In the genomic region with DNA sequence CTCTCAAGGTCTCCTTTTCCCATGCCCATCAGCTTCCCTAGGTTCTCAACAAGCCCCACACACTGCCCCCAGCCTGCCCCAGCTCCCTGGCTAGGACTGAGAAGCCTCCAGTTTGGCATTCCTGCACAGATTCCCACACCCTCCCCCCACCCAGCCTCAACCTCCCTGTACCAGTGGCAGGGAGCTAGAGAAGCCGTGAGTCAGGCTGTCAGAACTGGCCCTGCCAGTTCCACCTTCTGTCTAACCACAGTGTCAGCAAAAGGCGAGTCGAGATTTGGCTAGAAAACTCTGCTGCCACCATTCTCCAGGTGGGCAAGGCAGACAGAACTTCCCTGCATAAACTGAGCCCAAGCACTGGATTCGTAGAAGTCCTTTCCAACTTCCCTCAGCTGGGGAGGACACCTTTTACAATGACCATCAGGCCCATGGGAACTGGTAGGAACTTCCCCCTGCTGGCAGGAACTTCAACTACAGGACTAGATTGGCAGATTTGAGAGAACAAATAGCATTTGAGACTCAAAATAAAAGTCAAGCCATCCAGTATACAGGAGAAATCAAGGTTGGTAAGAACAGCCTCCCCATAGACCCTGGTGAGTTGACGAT, we compare ENCODE assay signal across 8 cellular contexts. TPM values are rescaled to one million over a fixed set of nuclear protein-coding genes. Genes with fewer than 3 reads are reported as not detected.
DNase-seq lines count a peak whose midpoint lies in the region; ATAC-seq, FAIRE-seq and TF ChIP-seq lines count a peak whose summit lies in the region.

No MANE protein-coding gene starts in this region.

- no peak for ATAC-seq in GM19324 (IDR thresholded peaks at IDR 0.05; ENCODE audit: low FRiP score, unreplicated experiment)
- no peak for ATAC-seq in GM21360 (IDR thresholded peaks at IDR 0.05; ENCODE audit: unreplicated experiment)

- WGBS in esophagus, 2 donors: 40 to 51% methylated on average over 5 of the region's 5 CpGs

- no peaks in the 10 kb centered on the region for H3K36me3 Mint-ChIP-seq in neural crest cell (ENCODE audit: low read depth)

- no peak overlapping the region for H3K27ac ChIP-seq in PC-9
- H3K27ac ChIP-seq in esophagus (ENCODE audit: low read depth in 2 of 2, low read length in 1 of 2): peak overlapping the region; percentile 80 to 95

- H3K4me3 ChIP-seq in PC-9: no peak overlapping the region
- H3K4me3 ChIP-seq in esophagus (ENCODE audit: low read depth in 1 of 2, low read length in 2 of 2): no peak overlapping the region

- H3K36me3 ChIP-seq in PC-9 (ENCODE audit: low read depth): no peaks in the 10 kb centered on the region
- no peaks in the 10 kb centered on the region for H3K36me3 ChIP-seq in esophagus (ENCODE audit: control insufficient read depth in 2 of 2, insufficient read depth in 2 of 2, low read length in 1 of 2)

- CTCF ChIA-PET in PC-9 (lab: Charles Lee): interaction anchor here (0.6 to 4.1 kb wide), 9 partner anchors 29 to 963 kb away, joined by 3 to 18 read pairs (median 4); no protein-coding TSS in a partner anchor

- no peaks in the 10 kb centered on the region for H3K79me2 ChIP-seq in PC-9 (ENCODE audit: low read depth)

- H3F3A ChIP-seq in PC-9 (ENCODE audit: insufficient read depth, low read depth): no peaks in the 10 kb centered on the region

- no peak for FAIRE-seq in GM18507 (lab: Jason Lieb, UNC)

- intact Hi-C loops in PC-9 (cut with micrococcal nuclease; ENCODE audit: unreplicated experiment): loop anchor here (1.0 to 5.0 kb wide), 3 partner anchors 34 to 92 kb away; no protein-coding TSS in a partner anchor

- no peak overlapping the region for H3K4me3 Mint-ChIP-seq in neural crest cell

- H3K9me3 ChIP-seq in PC-9 (ENCODE audit: insufficient read depth, low read depth) (0 out of 2 replicates have a peak, but pooled peaks cover 7% of the 10 kb centered on the region), esophagus (ENCODE audit: control insufficient read depth in 2 of 2, insufficient read depth in 1 of 2, low read depth in 1 of 2, low read length in 1 of 2) (no peaks in the 10 kb centered on the region)

- no peaks in the 10 kb centered on the region for H4K20me1 ChIP-seq in PC-9 (ENCODE audit: insufficient read depth)

- H3K9me2 ChIP-seq in PC-9 (ENCODE audit: insufficient read depth): no peaks in the 10 kb centered on the region

- peak overlapping the region; percentile 43; the same call in 1 of the 2 replicates for H2AFZ ChIP-seq in PC-9

- H3K9me3 Mint-ChIP-seq in neural crest cell: peaks cover under 1% of the 10 kb centered on the region

- POLR2A ChIA-PET in PC-9 (lab: Charles Lee; ENCODE audit: unreplicated experiment): interaction anchor here (0.6 to 0.7 kb wide), 3 partner anchors 46 to 126 kb away, joined by 3 to 6 read pairs (median 6); no protein-coding TSS in a partner anchor

- DNase-seq in AG20443 (ENCODE audit: low spot score) (peak; percentile 73), GM18507 (ENCODE audit: extremely low spot score, insufficient read length, low read depth) (peak; percentile 9), PC-9 (peak; percentile 58 to 62), neural crest cell (ENCODE audit: low read depth, low spot score) (peak; percentile 48), MV-4-11 (lab: John Stamatoyannopoulos, UW) (no peak)

- BruUV-seq in PC-9 (replicated peaks; lab: Mats Ljungman, UMichigan): no TSS peak

- H3K4me1 ChIP-seq in PC-9 (replicated peaks; ENCODE audit: insufficient read depth) (peaks cover 10% of the 10 kb centered on the region), esophagus (ENCODE audit: control insufficient read depth in 2 of 2, insufficient read depth in 2 of 2, low read length in 1 of 2) (peaks cover 0 to 27% of the 10 kb centered on the region in 2 donors)

- H3K4me1 Mint-ChIP-seq in neural crest cell: peaks cover 4% of the 10 kb centered on the region

- H3K27me3 Mint-ChIP-seq in neural crest cell (ENCODE audit: low read depth): no peaks in the 10 kb centered on the region

- H3K27me3 ChIP-seq in PC-9 (ENCODE audit: insufficient read depth, low read depth) (no peaks in the 10 kb centered on the region; the same call in 1 of the 2 replicates), esophagus (ENCODE audit: control insufficient read depth in 1 of 2, insufficient read depth in 2 of 2, low read length in 2 of 2) (no peaks in the 10 kb centered on the region)

- TF ChIP-seq CTCF in PC-9 (conservative IDR thresholded peaks at IDR 0.05) (peak; percentile 88), neural crest cell (conservative IDR thresholded peaks at IDR 0.05) (peak; percentile 69)

- no peak overlapping the region for H3K27ac Mint-ChIP-seq in neural crest cell (ENCODE audit: unreplicated experiment)

- H3K4me2 ChIP-seq in PC-9: peak overlapping the region; percentile 42

RNA-seq across cellular contexts. Expression of a gene that starts 31.0 kb away (rescaled TPM):
- total RNA-seq in PC-9 (2021) (4.8 and 6.4 TPM in 2 replicates), neural crest cell (not detected in 2 replicates)
- 1 to 10 TPM; 7.1 to 7.5 TPM for polyA plus RNA-seq in esophagus

RNA-seq across cellular contexts. Expression of a gene that starts 52.7 kb away (rescaled TPM):
- total RNA-seq in PC-9 (2021) (54.7 and 61.6 TPM in 2 replicates), neural crest cell (not detected in 2 replicates)
- 100 to 1,000 TPM; 275 to 286 TPM for polyA plus RNA-seq in esophagus

Comparison
In these comparisons a context has a peak if more than half of its experiments do, and no peak if none do; other contexts are left out.
1. RNA of a gene that starts 52.7 kb away (total RNA-seq): 54.7 to 61.6 TPM in PC-9; not detected in neural crest cell; every median in the first group is over 10 times any median in the second.